Comparison of ENCODE assay signal across 1 cellular context in genomic region chr17:78144736-78145641, GRCh38.
TF ChIP-seq lines count a peak whose summit lies in the region.

No MANE protein-coding gene starts in this region.

TF ChIP-seq in HepG2, 621 proteins besides CTCF, POLR2A, EP300 and RAD21 (continued from another document and continues in another):
- TF ChIP-seq ZNF142 (CRISPR knock-in tag; IDR thresholded peaks at IDR 0.05): peak; percentile 51; the same call in 1 of the 2 replicates
- peak; percentile 75 for TF ChIP-seq ZNF263 (CRISPR knock-in tag; IDR thresholded peaks at IDR 0.05)
- peak; percentile 13; the same call in 1 of the 2 replicates for TF ChIP-seq WIZ (CRISPR knock-in tag; IDR thresholded peaks at IDR 0.05)
- no peak for TF ChIP-seq NFRKB (IDR thresholded peaks at IDR 0.05)
- peak; percentile 58; the same call in 1 of the 2 replicates for TF ChIP-seq ISL2 (CRISPR knock-in tag; IDR thresholded peaks at IDR 0.05)
- TF ChIP-seq HMG20A (CRISPR knock-in tag; IDR thresholded peaks at IDR 0.05; ENCODE audit: borderline replicate concordance): peak; percentile 53; the same call in 1 of the 2 replicates
- TF ChIP-seq ZNF644 (CRISPR knock-in tag; IDR thresholded peaks at IDR 0.05; ENCODE audit: low read depth): peak; percentile 53; the same call in 1 of the 2 replicates
- peak; percentile 89 for TF ChIP-seq ZSCAN21 (CRISPR knock-in tag; IDR thresholded peaks at IDR 0.05; ENCODE audit: borderline replicate concordance)
- peak; percentile 95; the same call in 1 of the 2 replicates for TF ChIP-seq SNAI1 (CRISPR knock-in tag; IDR thresholded peaks at IDR 0.05; ENCODE audit: borderline replicate concordance)
- TF ChIP-seq ZNF512B (CRISPR knock-in tag; IDR thresholded peaks at IDR 0.05; ENCODE audit: borderline replicate concordance): 0 out of 2 replicates have a peak, but pooled peaks have one; percentile 22
- no peak for TF ChIP-seq ZNF326 (CRISPR knock-in tag; IDR thresholded peaks at IDR 0.05; ENCODE audit: borderline replicate concordance)
- TF ChIP-seq ATF5 (CRISPR knock-in tag; IDR thresholded peaks at IDR 0.05; ENCODE audit: low read depth): peak; percentile 82; the same call in 1 of the 2 replicates
- no peak for TF ChIP-seq SNRNP70 (IDR thresholded peaks at IDR 0.05; ENCODE audit: low read depth, low read length)
- 0 out of 2 replicates have a peak, but pooled peaks have one; percentile 47 for TF ChIP-seq ZBTB34 (CRISPR knock-in tag; IDR thresholded peaks at IDR 0.05)
- 0 out of 4 replicates have a peak, but pooled peaks have one; percentile 28 to 36 for TF ChIP-seq KLF16 (CRISPR knock-in tag; IDR thresholded peaks at IDR 0.05)
- peak; percentile 75; the same call in 1 of the 2 replicates for TF ChIP-seq ZFY (CRISPR knock-in tag; IDR thresholded peaks at IDR 0.05)
- peak; percentile 71; the same call in 1 of the 2 replicates for TF ChIP-seq ZBTB7B (CRISPR knock-in tag; IDR thresholded peaks at IDR 0.05)
- no peak for TF ChIP-seq ZEB1 (IDR thresholded peaks at IDR 0.05; ENCODE audit: insufficient replicate concordance, low read depth)
- 0 out of 2 replicates have a peak, but pooled peaks have one; percentile 58 for TF ChIP-seq ZNF367 (CRISPR knock-in tag; IDR thresholded peaks at IDR 0.05; ENCODE audit: borderline replicate concordance)
- TF ChIP-seq KLF11 (CRISPR knock-in tag; IDR thresholded peaks at IDR 0.05): peak; percentile 84
- peak; percentile 89 for TF ChIP-seq ZNF160 (CRISPR knock-in tag; IDR thresholded peaks at IDR 0.05)
- peak; percentile 93 for TF ChIP-seq ARNTL (CRISPR knock-in tag; IDR thresholded peaks at IDR 0.05)
- TF ChIP-seq LCORL (IDR thresholded peaks at IDR 0.05): no peak
- peak; percentile 88 for TF ChIP-seq LCORL (CRISPR knock-in tag; IDR thresholded peaks at IDR 0.05)
- TF ChIP-seq ARNT2 (CRISPR knock-in tag; IDR thresholded peaks at IDR 0.05; ENCODE audit: low read depth): no peak
- TF ChIP-seq ZNF766 (CRISPR knock-in tag; IDR thresholded peaks at IDR 0.05; ENCODE audit: borderline replicate concordance): peak; percentile 66; the same call in 1 of the 2 replicates
- TF ChIP-seq ZNF660 (CRISPR knock-in tag; IDR thresholded peaks at IDR 0.05; ENCODE audit: borderline replicate concordance, low read depth): peak; percentile 69; the same call in 1 of the 2 replicates
- TF ChIP-seq NCOA1 (CRISPR knock-in tag; IDR thresholded peaks at IDR 0.05): no peak
- peak; percentile 56; the same call in 1 of the 2 replicates for TF ChIP-seq SP5 (CRISPR knock-in tag; IDR thresholded peaks at IDR 0.05; ENCODE audit: borderline replicate concordance, low read depth)
- no peak for TF ChIP-seq TBL1XR1 (IDR thresholded peaks at IDR 0.05; ENCODE audit: borderline replicate concordance, low read length, partially characterized antibody)
- TF ChIP-seq ZNF12 (CRISPR knock-in tag; IDR thresholded peaks at IDR 0.05): 0 out of 2 replicates have a peak, but pooled peaks have one; percentile 21
- TF ChIP-seq BCL3 (CRISPR knock-in tag; IDR thresholded peaks at IDR 0.05): peak; percentile 93
- peak; percentile 70; the same call in 1 of the 2 replicates for TF ChIP-seq HNRNPL (IDR thresholded peaks at IDR 0.05; ENCODE audit: low read depth, low read length)
- peak; percentile 43; the same call in 1 of the 2 replicates for TF ChIP-seq MIER3 (CRISPR knock-in tag; IDR thresholded peaks at IDR 0.05; ENCODE audit: borderline replicate concordance)
- TF ChIP-seq POLR2AphosphoS2 (IDR thresholded peaks at IDR 0.05; ENCODE audit: low read depth, low read length): no peak
- no peak for TF ChIP-seq ZBTB33 (CRISPR knock-in tag; IDR thresholded peaks at IDR 0.05)
- TF ChIP-seq POGK (CRISPR knock-in tag; conservative IDR thresholded peaks at IDR 0.05): no peak
- no peak for TF ChIP-seq TERF1 (CRISPR knock-in tag; IDR thresholded peaks at IDR 0.05)
- peak; percentile 59 for TF ChIP-seq ELF3 (CRISPR knock-in tag; IDR thresholded peaks at IDR 0.05)
- TF ChIP-seq ZNF451 (CRISPR knock-in tag; IDR thresholded peaks at IDR 0.05): peak; percentile 56; the same call in 1 of the 2 replicates
- TF ChIP-seq SOX5 (CRISPR knock-in tag; IDR thresholded peaks at IDR 0.05; ENCODE audit: borderline replicate concordance): peak; percentile 65
- TF ChIP-seq KLF9 (CRISPR knock-in tag; IDR thresholded peaks at IDR 0.05; ENCODE audit: low read depth): no peak
- TF ChIP-seq FOXP4 (CRISPR knock-in tag; IDR thresholded peaks at IDR 0.05): peak; percentile 69; the same call in 1 of the 2 replicates
